1 cellular context compared by ENCODE assay signal in genomic region chr20:62580052-62580451, GRCh38.
TF ChIP-seq lines count a peak whose summit lies in the region.

No MANE protein-coding gene starts in this region.

TF ChIP-seq in SK-N-SH treated with all-trans-retinoic acid at 6 μM for 48 hours, 23 proteins besides CTCF, POLR2A, EP300 and RAD21 (continued from another document):
- TF ChIP-seq TSHZ2 (CRISPR knock-in tag; IDR thresholded peaks at IDR 0.05), result no peak
